11 cellular contexts compared by ENCODE assay signal in genomic region chr7:108456845-108457540, GRCh38. TPM values are rescaled to one million over a fixed set of nuclear protein-coding genes. Genes with fewer than 3 reads are reported as not detected.
DNase-seq lines count a peak whose midpoint lies in the region; ATAC-seq and TF ChIP-seq lines count a peak whose summit lies in the region.
"Had no signal": no experiment of that assay in that cellular context is flagged by ENCODE, and none has a peak within 500 bp of the region (broad histone marks: within the 10 kb centered on the region; RNA-seq: fewer than 3 reads in every experiment).

No MANE protein-coding gene starts in this region.

- no peak for ATAC-seq in central memory CD8-positive, alpha-beta T cell (replicated peaks; ENCODE audit: extremely low read depth, poor library complexity, severe bottlenecking)
- ATAC-seq in naive thymus-derived CD8-positive, alpha-beta T cell: no peak

- no peaks in the 10 kb centered on the region for H3K9me3 Mint-ChIP-seq in central memory CD8-positive, alpha-beta T cell
- H3K9me3 Mint-ChIP-seq in naive thymus-derived CD8-positive, alpha-beta T cell: no peaks in the 10 kb centered on the region

- H3K27me3 Mint-ChIP-seq in central memory CD8-positive, alpha-beta T cell: peaks cover 84% of the 10 kb centered on the region
- peaks cover 0 to 36% (median 0%) of the 10 kb centered on the region in 5 donors for H3K27me3 Mint-ChIP-seq in naive thymus-derived CD8-positive, alpha-beta T cell

- H3K36me3 ChIP-seq in A673 (ENCODE audit: insufficient read depth, low read length, poor library complexity, severe bottlenecking) (no peaks in the 10 kb centered on the region), HEK293 (ENCODE audit: control insufficient read depth in 2 of 2, insufficient read depth in 1 of 2, low read length in 2 of 2) (no peaks in the 10 kb centered on the region)
- H3K36me3 ChIP-seq: colonic mucosa, left lung had no signal

- BruUV-seq in A673 (replicated peaks; lab: Mats Ljungman, UMichigan): TSS peak; percentile 67

- TF ChIP-seq CTCF in A673 (conservative IDR thresholded peaks at IDR 0.05; ENCODE audit: low read depth, low read length) (no peak), HEK293 (tag by site-specific recombination; IDR thresholded peaks at IDR 0.05) (no peak)

- intact Hi-C loops in A673 (cut with micrococcal nuclease; ENCODE audit: unreplicated experiment): no loop called here

- no peaks in the 10 kb centered on the region for H3K9me3 ChIP-seq in A673 (ENCODE audit: low read depth, low read length, poor library complexity, severe bottlenecking)
- H3K9me3 ChIP-seq in HEK293 (ENCODE audit: control insufficient read depth, insufficient read depth, low read depth, low read length): no peaks in the 10 kb centered on the region
- H3K9me3 ChIP-seq: colonic mucosa, left lung had no signal

- H3K4me1 ChIP-seq in A673 (ENCODE audit: insufficient read depth, low read length, poor library complexity, severe bottlenecking): peaks cover 29% of the 10 kb centered on the region
- H3K4me1 ChIP-seq in HEK293 (ENCODE audit: control insufficient read depth, insufficient read depth, low read length): peaks cover 5% of the 10 kb centered on the region; the same call in 1 of the 2 replicates

- no peaks in the 10 kb centered on the region for H3K27me3 ChIP-seq in A673 (replicated peaks; ENCODE audit: insufficient read depth, low read depth, low read length, poor library complexity)

- CTCF ChIA-PET in A673 (lab: Charles Lee) (interaction anchor here (0.7 kb wide), 1 partner anchor 392 kb away, joined by 4 read pairs; no protein-coding TSS in a partner anchor), HEK293 (lab: Yijun Ruan, JAX) (interaction anchor here (0.7 to 2.2 kb wide), 3 partner anchors 37 to 284 kb away, joined by 4 to 7 read pairs (median 5); no protein-coding TSS in a partner anchor)

- H3K4me3 ChIP-seq in A673 (ENCODE audit: low read depth, low read length, poor library complexity, severe bottlenecking) (peak overlapping the region; percentile 84), HEK293 (ENCODE audit: low read depth, low read length) (peak overlapping the region; percentile 88)

- DNase-seq in A673 (ENCODE audit: low spot score) (no peak), SW480 (ENCODE audit: low spot score) (no peak), NCI-H2107 treated with DMSO at 0.1 percent for 48 hours (lab: John Stamatoyannopoulos, UW; ENCODE audit: unreplicated experiment) (no peak), NCI-H2081 treated with DMSO at 0.1 percent for 48 hours (lab: John Stamatoyannopoulos, UW) (no peak)
- DNase-seq in central memory CD8-positive, alpha-beta T cell (ENCODE audit: low spot score in 2 of 2): no peak
- DNase-seq in naive thymus-derived CD8-positive, alpha-beta T cell: peak in 2 of 10 donors; percentile 7 to 16
- DNase-seq in activated CD8-positive, alpha-beta memory T cell treated with anti-CD3 and anti-CD28 coated beads, Interleukin-2, amount 50 U/mL, for 48 hours: no peak
- DNase-seq: colonic mucosa, DND-41 had no signal

- no peaks in the 10 kb centered on the region for H3K4me1 Mint-ChIP-seq in central memory CD8-positive, alpha-beta T cell
- H3K4me1 Mint-ChIP-seq in naive thymus-derived CD8-positive, alpha-beta T cell: peaks cover 48 to 78% (median 60%) of the 10 kb centered on the region in 4 donors

- H3K4me3 Mint-ChIP-seq in central memory CD8-positive, alpha-beta T cell: peak overlapping the region; percentile 12
- peak overlapping the region; percentile 80 to 97 (median 88) for H3K4me3 Mint-ChIP-seq in naive thymus-derived CD8-positive, alpha-beta T cell

- H3K27ac ChIP-seq in A673 (ENCODE audit: low read depth, low read length, poor library complexity, severe bottlenecking) (no peak overlapping the region), HEK293 (ENCODE audit: extremely low read depth, low read depth, low read length) (no peak overlapping the region)
- H3K27ac ChIP-seq: colonic mucosa, left lung had no signal

- no peak overlapping the region for H3K27ac Mint-ChIP-seq in central memory CD8-positive, alpha-beta T cell (ENCODE audit: low read depth)
- H3K27ac Mint-ChIP-seq in naive thymus-derived CD8-positive, alpha-beta T cell: peak overlapping the region in 9 of 10 donors; percentile 69 to 97 (median 91)

- peaks cover 4% of the 10 kb centered on the region for H3K36me3 Mint-ChIP-seq in central memory CD8-positive, alpha-beta T cell (ENCODE audit: insufficient read depth)
- H3K36me3 Mint-ChIP-seq in naive thymus-derived CD8-positive, alpha-beta T cell: no peaks in the 10 kb centered on the region

- POLR2A ChIA-PET in A673 (lab: Charles Lee; ENCODE audit: low non-redundant PET): interaction anchor here (0.6 kb wide), 2 partner anchors 36 to 40 kb away, joined by 3 read pairs; no protein-coding TSS in a partner anchor
- POLR2A ChIA-PET in HEK293 (lab: Yijun Ruan, JAX): interaction anchor here (0.6 to 2.3 kb wide), 4 partner anchors 10 to 134 kb away, joined by 3 to 8 read pairs (median 6); partner anchors contain the start of gene PNPLA8
- POLR2A ChIA-PET in naive thymus-derived CD8-positive, alpha-beta T cell (lab: Charles Lee): interaction anchor here (0.7 to 5.3 kb wide), 10 partner anchors 8 to 714 kb away, joined by 3 to 36 read pairs (median 6); partner anchors contain the start of gene PNPLA8

TF ChIP-seq in HEK293, 187 proteins besides CTCF, POLR2A, EP300 and RAD21 (continues in another document):
- TF ChIP-seq ZNF624 (tag by site-specific recombination; IDR thresholded peaks at IDR 0.05) (no peak), PBX3 (CRISPR knock-in tag; IDR thresholded peaks at IDR 0.05) (no peak), FEZF1 (tag by site-specific recombination; IDR thresholded peaks at IDR 0.05) (no peak), ZBTB11 (tag by site-specific recombination; conservative IDR thresholded peaks at IDR 0.05; ENCODE audit: low read depth) (no peak), ZNF19 (tag by site-specific recombination; IDR thresholded peaks at IDR 0.05; ENCODE audit: low read depth) (no peak), ZNF768 (tag by site-specific recombination; IDR thresholded peaks at IDR 0.05) (no peak), ZNF610 (tag by site-specific recombination; IDR thresholded peaks at IDR 0.05; ENCODE audit: borderline replicate concordance) (no peak), PRDM4 (tag by site-specific recombination; IDR thresholded peaks at IDR 0.05) (no peak), ZNF169 (tag by site-specific recombination; IDR thresholded peaks at IDR 0.05) (no peak)

RNA-seq across cellular contexts. Expression of gene NRCAM, which starts 0.8 kb away (rescaled TPM):
- 43.4 and 45.7 TPM in 2 replicates for total RNA-seq in A673 (2021)
- total RNA-seq in naive thymus-derived CD8-positive, alpha-beta T cell: 10 to 100 TPM; 42.9 to 46.6 TPM
- 10 to 100 TPM; 11.1 to 18.2 (median 13.7) TPM for polyA plus RNA-seq in naive thymus-derived CD8-positive, alpha-beta T cell
